ENCODE assay signal across 2 cellular contexts in genomic region chr11:7028141-7028540, GRCh38.
A peak's percentile ranks its signal among the peaks of the same experiment; 100 is the strongest.
TF ChIP-seq lines count a peak whose summit lies in the region.

No MANE protein-coding gene starts in this region.

TF ChIP-seq in HepG2, 621 proteins besides CTCF, POLR2A, EP300 and RAD21:
- no peak for TF ChIP-seq TERF1 (CRISPR knock-in tag; IDR thresholded peaks at IDR 0.05)
- TF ChIP-seq RARG (CRISPR knock-in tag; IDR thresholded peaks at IDR 0.05; ENCODE audit: low read depth), result no peak
- TF ChIP-seq EHMT2 (IDR thresholded peaks at IDR 0.05; ENCODE audit: borderline replicate concordance, low read depth, low read length), result no peak
- TF ChIP-seq MAFF (IDR thresholded peaks at IDR 0.05; ENCODE audit: low read depth, low read length), result peak; percentile 54
- TF ChIP-seq ZNF17 (CRISPR knock-in tag; IDR thresholded peaks at IDR 0.05), result no peak
- no peak for TF ChIP-seq ZBTB38 (CRISPR knock-in tag; IDR thresholded peaks at IDR 0.05)
- TF ChIP-seq ZNF784 (CRISPR knock-in tag; IDR thresholded peaks at IDR 0.05; ENCODE audit: borderline replicate concordance), result no peak
- no peak for TF ChIP-seq ZNF260 (CRISPR knock-in tag; IDR thresholded peaks at IDR 0.05; ENCODE audit: borderline replicate concordance, low read depth)
- TF ChIP-seq HDAC6 (IDR thresholded peaks at IDR 0.05; ENCODE audit: low read depth, low read length), result no peak
- no peak for TF ChIP-seq ZIK1 (CRISPR knock-in tag; IDR thresholded peaks at IDR 0.05; ENCODE audit: borderline replicate concordance, low read depth)
- TF ChIP-seq ZBTB3 (CRISPR knock-in tag; IDR thresholded peaks at IDR 0.05; ENCODE audit: borderline replicate concordance, low read depth), result no peak
- no peak for TF ChIP-seq ZNF7 (CRISPR knock-in tag; IDR thresholded peaks at IDR 0.05)
- no peak for TF ChIP-seq PAX8 (CRISPR knock-in tag; IDR thresholded peaks at IDR 0.05; ENCODE audit: borderline replicate concordance)
- TF ChIP-seq MAFK (conservative IDR thresholded peaks at IDR 0.05 in 1 of 2, IDR thresholded peaks at IDR 0.05 in 1 of 2; ENCODE audit: low read length in 2 of 2), result peak; percentile 62 to 81
- no peak for TF ChIP-seq ZNF333 (CRISPR knock-in tag; IDR thresholded peaks at IDR 0.05; ENCODE audit: borderline replicate concordance)

TF ChIP-seq in K562, 482 proteins besides CTCF, POLR2A, EP300 and RAD21:
- no peak for TF ChIP-seq NR3C1 (CRISPR knock-in tag; IDR thresholded peaks at IDR 0.05)
- TF ChIP-seq MAFK (IDR thresholded peaks at IDR 0.05; ENCODE audit: low read length), result peak; percentile 19; the same call in 1 of the 2 replicates
- TF ChIP-seq MAFF (IDR thresholded peaks at IDR 0.05; ENCODE audit: low read length), result peak; percentile 55
- TF ChIP-seq C11orf30 (IDR thresholded peaks at IDR 0.05; ENCODE audit: low read depth), result peak; percentile 58
- TF ChIP-seq TCF7L2 (IDR thresholded peaks at IDR 0.05; ENCODE audit: low read depth, low read length), result no peak
- TF ChIP-seq NFIX (CRISPR knock-in tag; IDR thresholded peaks at IDR 0.05; ENCODE audit: low read depth), result no peak
- TF ChIP-seq ZNF316 (IDR thresholded peaks at IDR 0.05), result peak; percentile 75
